8 cellular contexts compared by ENCODE assay signal in genomic region chr6:13538084-13538483, GRCh38. TPM values are rescaled to one million over a fixed set of nuclear protein-coding genes. Genes with fewer than 3 reads are reported as not detected.
DNase-seq lines count a peak whose midpoint lies in the region; ATAC-seq, FAIRE-seq and TF ChIP-seq lines count a peak whose summit lies in the region.

No MANE protein-coding gene starts in this region.

- H3K4me3 ChIP-seq in K562 (no peak overlapping the region), kidney epithelial cell (ENCODE audit: low read depth, low read length) (no peak overlapping the region)

- H3K36me3 ChIP-seq in K562 (ENCODE audit: control insufficient read depth, insufficient read depth, low read length), result no peaks in the 10 kb centered on the region
- no peaks in the 10 kb centered on the region for H3K36me3 ChIP-seq in kidney epithelial cell (ENCODE audit: control insufficient read depth, insufficient read depth, low read length)

- DNase-seq in DMS 273 treated with DMSO at 0.1 percent for 48 hours (lab: John Stamatoyannopoulos, UW) (peak; percentile 60), Kasumi-1 (lab: John Stamatoyannopoulos, UW) (peak; percentile 65 to 71), K562 (ENCODE audit: extremely low read depth in 1 of 4, low spot score in 3 of 4) (peak; percentile 33 to 50 (median 46)), kidney epithelial cell (ENCODE audit: low read depth) (no peak), omental fat pad (ENCODE audit: low spot score) (no peak)

- H2AFZ ChIP-seq in K562 (ENCODE audit: low read depth, low read length), result no peak overlapping the region

- ATAC-seq in K562 (peak; percentile 74), HG03439 (IDR thresholded peaks at IDR 0.05; ENCODE audit: unreplicated experiment) (no peak), omental fat pad (ENCODE audit: low FRiP score) (no peak), GM18498 (IDR thresholded peaks at IDR 0.05; ENCODE audit: unreplicated experiment) (no peak), HG03095 (IDR thresholded peaks at IDR 0.05; ENCODE audit: unreplicated experiment) (no peak)

- CTCF ChIA-PET in K562 (lab: Yijun Ruan, JAX; ENCODE audit: low intra/inter-chr PET ratio), result interaction anchor here (1.5 kb wide), 1 partner anchor 201 kb away, joined by 9 read pairs; no protein-coding TSS in a partner anchor

- 2% methylated on average over 2 of the region's 2 CpGs for WGBS in K562 (ENCODE audit: insufficient coverage, low coverage, missing lambda C conversion rate)

- no peaks in the 10 kb centered on the region for H3K9me1 ChIP-seq in K562 (ENCODE audit: control insufficient read depth, insufficient read depth, low read length)

- peak; percentile 32 to 59 (median 39); a peak in 3 of 6 replicates for TF ChIP-seq CTCF in K562 (IDR thresholded peaks at IDR 0.05 in 2 of 3, conservative IDR thresholded peaks at IDR 0.05 in 1 of 3; ENCODE audit: insufficient read depth in 2 of 3, low read depth in 1 of 3, low read length in 3 of 3)
- TF ChIP-seq CTCF in kidney epithelial cell (IDR thresholded peaks at IDR 0.05; ENCODE audit: insufficient read depth, low read length, poor library complexity, severe bottlenecking), result peak; percentile 29
- no peak for TF ChIP-seq CTCF in omental fat pad (IDR thresholded peaks at IDR 0.05)

- no peak for TF ChIP-seq POLR2A in K562 (conservative IDR thresholded peaks at IDR 0.05)

- FAIRE-seq in K562 (lab: Jason Lieb, UNC), result peak; percentile 52

- intact Hi-C loops in K562 (cut with micrococcal nuclease), result loop anchor here (1.0 to 2.0 kb wide), 2 partner anchors 83 to 202 kb away; no protein-coding TSS in a partner anchor

- BruUV-seq in K562 (replicated peaks; lab: Mats Ljungman, UMichigan), result no TSS peak

- in situ Hi-C loops in K562 (cut with MboI), result no loop called here

- no peak overlapping the region for H3K4me2 ChIP-seq in K562 (ENCODE audit: insufficient read depth, low read length)

- POLR2A ChIA-PET in K562 (lab: Yijun Ruan, JAX), result interaction anchor here (0.7 to 1.2 kb wide), 3 partner anchors 10 to 77 kb away, joined by 3 to 4 read pairs (median 3); no protein-coding TSS in a partner anchor

- H3K4me1 ChIP-seq in K562 (replicated peaks in 1 of 2; ENCODE audit: control insufficient read depth in 2 of 2, insufficient read depth in 2 of 2, low read length in 2 of 2), result peaks cover 0 to 4% of the 10 kb centered on the region in 2 experiments; a peak in 1 of 5 replicates

- H3K27ac ChIP-seq in K562 (ENCODE audit: extremely low read depth, low read depth, low read length), result no peak overlapping the region

- no peak for TF ChIP-seq EP300 in K562 (IDR thresholded peaks at IDR 0.05; ENCODE audit: low read length)

- H3K79me2 ChIP-seq in K562 (ENCODE audit: control insufficient read depth, insufficient read depth, low read length), result no peaks in the 10 kb centered on the region

- H3K9me3 ChIP-seq in K562 (replicated peaks; ENCODE audit: control insufficient read depth, insufficient read depth, low read depth, low read length), result no peaks in the 10 kb centered on the region

- peaks cover 9 to 16% of the 10 kb centered on the region in 2 experiments; a peak in 3 of 5 replicates for H3K27me3 ChIP-seq in K562 (ENCODE audit: control insufficient read depth in 2 of 2, insufficient read depth in 2 of 2, low read length in 2 of 2)
- no peaks in the 10 kb centered on the region for H3K27me3 ChIP-seq in kidney epithelial cell (ENCODE audit: control insufficient read depth, insufficient read depth, low read length)

- H3K9ac ChIP-seq in K562 (ENCODE audit: insufficient read depth in 1 of 2, low read depth in 2 of 2, low read length in 2 of 2), result no peak overlapping the region

- peak; percentile 77 to 82 for TF ChIP-seq RAD21 in K562 (CRISPR knock-in tag; conservative IDR thresholded peaks at IDR 0.05 in 1 of 2, IDR thresholded peaks at IDR 0.05 in 1 of 2)

- no peaks in the 10 kb centered on the region for H4K20me1 ChIP-seq in K562 (replicated peaks; ENCODE audit: control insufficient read depth, insufficient read depth, low read length)

TF ChIP-seq in K562, 482 proteins besides CTCF, POLR2A, EP300 and RAD21:
- no peak for TF ChIP-seq RBBP5 (IDR thresholded peaks at IDR 0.05; ENCODE audit: borderline replicate concordance, insufficient read depth, low read length, poor library complexity, severe bottlenecking)
- no peak for TF ChIP-seq NCOA1 (IDR thresholded peaks at IDR 0.05; ENCODE audit: low read depth)
- no peak for TF ChIP-seq ZNF121 (CRISPR knock-in tag; conservative IDR thresholded peaks at IDR 0.05)
- peak; percentile 51; the same call in 1 of the 2 replicates for TF ChIP-seq SMC3 (conservative IDR thresholded peaks at IDR 0.05; ENCODE audit: insufficient read depth, low read depth, low read length)
- TF ChIP-seq ZNF239 (CRISPR knock-in tag; IDR thresholded peaks at IDR 0.05), result no peak
- TF ChIP-seq ZBTB17 (CRISPR knock-in tag; IDR thresholded peaks at IDR 0.05), result no peak
- no peak for TF ChIP-seq SMARCC2 (IDR thresholded peaks at IDR 0.05; ENCODE audit: low read depth)
TF ChIP-seq in K562: peak in this region for 1.

RNA-seq across cellular contexts. Expression of gene SIRT5, which starts 36.3 kb away (rescaled TPM):
- 14.1 and 21.0 TPM in 2 replicates for total RNA-seq in K562 (2011; cell fraction: chromatin; rRNA removed; ENCODE audit: low replicate concordance)
- total RNA-seq in K562 (2011; cell fraction: nucleolus; rRNA removed), result 9.3 and 10.0 TPM in 2 replicates
- total RNA-seq in K562 (2011; cell fraction: nucleoplasm; rRNA removed), result 16.4 and 25.4 TPM in 2 replicates
- total RNA-seq in K562 (2014; rRNA removed) (7.4 and 8.6 TPM in 2 replicates), K562 (2014; rRNA removed; fragmentation: Illumina TruSeq; extraction: Trizol) (11.6 and 15.0 TPM in 2 replicates), K562 (2015; rRNA removed; fragmentation: Illumina TruSeq; extraction: Trizol) (10.0 and 13.4 TPM in 2 replicates), K562 (2021) (8.6 and 8.7 TPM in 2 replicates), kidney epithelial cell (11.0 and 11.9 TPM in 2 replicates), omental fat pad (10 to 100 TPM in 2 of 4 donors, 1 to 10 TPM in 2; 6.0 to 16.9 (median 9.7) TPM)
- polyA plus RNA-seq in K562 (2011; rRNA removed) (9.2 and 11.4 TPM in 2 replicates), K562 (2014; fragmentation: Illumina TruSeq; extraction: Trizol) (12.5 and 15.7 TPM in 2 replicates), K562 (2014; fragmentation: Nextera tagmentation; extraction: Ambion mirVana) (1 to 10 TPM; 2.1 to 2.3 TPM), K562 (2014; rRNA removed) (11.7 and 15.7 TPM in 2 replicates)
- 7.1 and 7.7 TPM in 2 replicates for polyA plus RNA-seq in K562 (2011; cell fraction: cytosol; rRNA removed)
- 11.8 and 16.3 TPM in 2 replicates for polyA plus RNA-seq in K562 (2011; cell fraction: nucleus; rRNA removed)
- 9.1 and 15.2 TPM in 2 replicates for polyA plus RNA-seq in K562 (2012)
- polyA minus RNA-seq in K562 (2011; rRNA and poly(A)+ RNA removed), result 6.5 TPM in 2 replicates
- polyA minus RNA-seq in K562 (2011; cell fraction: cytosol; rRNA and poly(A)+ RNA removed), result 3.3 and 3.4 TPM in 2 replicates
- polyA minus RNA-seq in K562 (2011; cell fraction: nucleus; rRNA and poly(A)+ RNA removed), result 7.8 and 8.2 TPM in 2 replicates

RNA-seq across cellular contexts. Expression of gene GFOD1, which starts 50.7 kb away (rescaled TPM):
- 13.1 and 17.7 TPM in 2 replicates for total RNA-seq in K562 (2011; cell fraction: chromatin; rRNA removed; ENCODE audit: low replicate concordance)
- 8.6 and 9.2 TPM in 2 replicates for total RNA-seq in K562 (2011; cell fraction: nucleolus; rRNA removed)
- total RNA-seq in K562 (2011; cell fraction: nucleoplasm; rRNA removed), result 12.8 and 23.1 TPM in 2 replicates
- 8.3 and 10.3 TPM in 2 replicates for total RNA-seq in K562 (2014; rRNA removed)
- 10.8 and 11.0 TPM in 2 replicates for total RNA-seq in K562 (2014; rRNA removed; fragmentation: Illumina TruSeq; extraction: Trizol)
- 10.5 and 10.8 TPM in 2 replicates for total RNA-seq in K562 (2015; rRNA removed; fragmentation: Illumina TruSeq; extraction: Trizol)
- 10.3 and 12.0 TPM in 2 replicates for total RNA-seq in K562 (2021)
- polyA plus RNA-seq in K562 (2011; rRNA removed), result 3.6 and 3.8 TPM in 2 replicates
- polyA plus RNA-seq in K562 (2011; cell fraction: cytosol; rRNA removed), result 3.0 and 4.7 TPM in 2 replicates
- 3.3 and 5.0 TPM in 2 replicates for polyA plus RNA-seq in K562 (2011; cell fraction: nucleus; rRNA removed)
- 3.6 and 6.6 TPM in 2 replicates for polyA plus RNA-seq in K562 (2012)
- 7.4 and 8.0 TPM in 2 replicates for polyA plus RNA-seq in K562 (2014; fragmentation: Illumina TruSeq; extraction: Trizol)
- polyA plus RNA-seq in K562 (2014; fragmentation: Nextera tagmentation; extraction: Ambion mirVana), result 1 to 10 TPM; 5.4 to 5.9 TPM
- polyA plus RNA-seq in K562 (2014; rRNA removed), result 7.0 and 8.2 TPM in 2 replicates
- 7.9 and 8.5 TPM in 2 replicates for polyA minus RNA-seq in K562 (2011; rRNA and poly(A)+ RNA removed)
- 3.9 and 7.1 TPM in 2 replicates for polyA minus RNA-seq in K562 (2011; cell fraction: cytosol; rRNA and poly(A)+ RNA removed)
- 8.1 and 9.6 TPM in 2 replicates for polyA minus RNA-seq in K562 (2011; cell fraction: nucleus; rRNA and poly(A)+ RNA removed)
- total RNA-seq in kidney epithelial cell, result 0.75 and 1.9 TPM in 2 replicates
- 10 to 100 TPM; 12.2 to 78.2 (median 45.7) TPM for total RNA-seq in omental fat pad

Comparison
In these comparisons a context has a peak if more than half of its experiments do, and no peak if none do; other contexts are left out.
1. DNase-seq: peak in DMS 273 treated with DMSO at 0.1 percent for 48 hours (single experiment), Kasumi-1 (2 of 2) and K562 (4 of 4); none in kidney epithelial cell (single experiment) and omental fat pad (single experiment).
2. CTCF ChIP-seq: peak in K562 (3 of 3) and kidney epithelial cell (single experiment); none in omental fat pad (0 of 3).